2 cellular contexts compared by ENCODE assay signal in genomic region chr14:66401447-66402095, GRCh38.
TF ChIP-seq lines count a peak whose summit lies in the region.

No MANE protein-coding gene starts in this region.

TF ChIP-seq in IMR-90, 13 proteins besides CTCF, POLR2A, EP300 and RAD21:
- no peak for TF ChIP-seq MAFK (IDR thresholded peaks at IDR 0.05; ENCODE audit: low read depth, low read length)
- no peak for TF ChIP-seq ELK1 (IDR thresholded peaks at IDR 0.05; ENCODE audit: borderline replicate concordance, low read depth, low read length)
- no peak for TF ChIP-seq USF2 (IDR thresholded peaks at IDR 0.05; ENCODE audit: low read depth, low read length)
- TF ChIP-seq MXI1 (IDR thresholded peaks at IDR 0.05; ENCODE audit: borderline replicate concordance, low read depth, low read length) = no peak
- TF ChIP-seq NFE2L2 (IDR thresholded peaks at IDR 0.05; ENCODE audit: low read depth, low read length) = no peak
- TF ChIP-seq FOS (IDR thresholded peaks at IDR 0.05; ENCODE audit: low read depth, low read length) = no peak
- no peak for TF ChIP-seq CEBPB (IDR thresholded peaks at IDR 0.05; ENCODE audit: low read depth, low read length)
- TF ChIP-seq SMC3 (IDR thresholded peaks at IDR 0.05; ENCODE audit: low read depth, low read length) = no peak
- no peak for TF ChIP-seq CHD1 (IDR thresholded peaks at IDR 0.05; ENCODE audit: low read depth, low read length)
- no peak for TF ChIP-seq MAZ (IDR thresholded peaks at IDR 0.05; ENCODE audit: borderline replicate concordance, low read depth, low read length)
- TF ChIP-seq BHLHE40 (IDR thresholded peaks at IDR 0.05; ENCODE audit: low read depth, low read length) = no peak
- no peak for TF ChIP-seq RFX5 (IDR thresholded peaks at IDR 0.05; ENCODE audit: low read depth, low read length)
- no peak for TF ChIP-seq RCOR1 (IDR thresholded peaks at IDR 0.05; ENCODE audit: insufficient replicate concordance, low read length)

TF ChIP-seq in HepG2, 621 proteins besides CTCF, POLR2A, EP300 and RAD21:
- TF ChIP-seq ZNF704 (CRISPR knock-in tag; IDR thresholded peaks at IDR 0.05; ENCODE audit: borderline replicate concordance) (no peak), LCORL (IDR thresholded peaks at IDR 0.05) (no peak), LCORL (CRISPR knock-in tag; IDR thresholded peaks at IDR 0.05) (no peak), ZNF792 (CRISPR knock-in tag; IDR thresholded peaks at IDR 0.05) (no peak), ZNF224 (CRISPR knock-in tag; IDR thresholded peaks at IDR 0.05) (no peak), HMGXB3 (CRISPR knock-in tag; IDR thresholded peaks at IDR 0.05; ENCODE audit: borderline replicate concordance) (no peak), ZBTB3 (CRISPR knock-in tag; IDR thresholded peaks at IDR 0.05; ENCODE audit: borderline replicate concordance, low read depth) (no peak), BCL6 (CRISPR knock-in tag; IDR thresholded peaks at IDR 0.05) (no peak), REXO4 (CRISPR knock-in tag; IDR thresholded peaks at IDR 0.05; ENCODE audit: borderline replicate concordance) (no peak), HNRNPLL (IDR thresholded peaks at IDR 0.05; ENCODE audit: low read depth, low read length, poor library complexity, severe bottlenecking) (no peak), SMC3 (IDR thresholded peaks at IDR 0.05; ENCODE audit: low read length) (peak; percentile 25; the same call in 1 of the 2 replicates), STAG1 (CRISPR knock-in tag; IDR thresholded peaks at IDR 0.05) (peak; percentile 67)
- TF ChIP-seq, protein P1, sequence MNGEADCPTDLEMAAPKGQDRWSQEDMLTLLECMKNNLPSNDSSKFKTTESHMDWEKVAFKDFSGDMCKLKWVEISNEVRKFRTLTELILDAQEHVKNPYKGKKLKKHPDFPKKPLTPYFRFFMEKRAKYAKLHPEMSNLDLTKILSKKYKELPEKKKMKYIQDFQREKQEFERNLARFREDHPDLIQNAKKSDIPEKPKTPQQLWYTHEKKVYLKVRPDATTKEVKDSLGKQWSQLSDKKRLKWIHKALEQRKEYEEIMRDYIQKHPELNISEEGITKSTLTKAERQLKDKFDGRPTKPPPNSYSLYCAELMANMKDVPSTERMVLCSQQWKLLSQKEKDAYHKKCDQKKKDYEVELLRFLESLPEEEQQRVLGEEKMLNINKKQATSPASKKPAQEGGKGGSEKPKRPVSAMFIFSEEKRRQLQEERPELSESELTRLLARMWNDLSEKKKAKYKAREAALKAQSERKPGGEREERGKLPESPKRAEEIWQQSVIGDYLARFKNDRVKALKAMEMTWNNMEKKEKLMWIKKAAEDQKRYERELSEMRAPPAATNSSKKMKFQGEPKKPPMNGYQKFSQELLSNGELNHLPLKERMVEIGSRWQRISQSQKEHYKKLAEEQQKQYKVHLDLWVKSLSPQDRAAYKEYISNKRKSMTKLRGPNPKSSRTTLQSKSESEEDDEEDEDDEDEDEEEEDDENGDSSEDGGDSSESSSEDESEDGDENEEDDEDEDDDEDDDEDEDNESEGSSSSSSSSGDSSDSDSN (CRISPR knock-in tag; IDR thresholded peaks at IDR 0.05) = no peak
- TF ChIP-seq, protein P2, sequence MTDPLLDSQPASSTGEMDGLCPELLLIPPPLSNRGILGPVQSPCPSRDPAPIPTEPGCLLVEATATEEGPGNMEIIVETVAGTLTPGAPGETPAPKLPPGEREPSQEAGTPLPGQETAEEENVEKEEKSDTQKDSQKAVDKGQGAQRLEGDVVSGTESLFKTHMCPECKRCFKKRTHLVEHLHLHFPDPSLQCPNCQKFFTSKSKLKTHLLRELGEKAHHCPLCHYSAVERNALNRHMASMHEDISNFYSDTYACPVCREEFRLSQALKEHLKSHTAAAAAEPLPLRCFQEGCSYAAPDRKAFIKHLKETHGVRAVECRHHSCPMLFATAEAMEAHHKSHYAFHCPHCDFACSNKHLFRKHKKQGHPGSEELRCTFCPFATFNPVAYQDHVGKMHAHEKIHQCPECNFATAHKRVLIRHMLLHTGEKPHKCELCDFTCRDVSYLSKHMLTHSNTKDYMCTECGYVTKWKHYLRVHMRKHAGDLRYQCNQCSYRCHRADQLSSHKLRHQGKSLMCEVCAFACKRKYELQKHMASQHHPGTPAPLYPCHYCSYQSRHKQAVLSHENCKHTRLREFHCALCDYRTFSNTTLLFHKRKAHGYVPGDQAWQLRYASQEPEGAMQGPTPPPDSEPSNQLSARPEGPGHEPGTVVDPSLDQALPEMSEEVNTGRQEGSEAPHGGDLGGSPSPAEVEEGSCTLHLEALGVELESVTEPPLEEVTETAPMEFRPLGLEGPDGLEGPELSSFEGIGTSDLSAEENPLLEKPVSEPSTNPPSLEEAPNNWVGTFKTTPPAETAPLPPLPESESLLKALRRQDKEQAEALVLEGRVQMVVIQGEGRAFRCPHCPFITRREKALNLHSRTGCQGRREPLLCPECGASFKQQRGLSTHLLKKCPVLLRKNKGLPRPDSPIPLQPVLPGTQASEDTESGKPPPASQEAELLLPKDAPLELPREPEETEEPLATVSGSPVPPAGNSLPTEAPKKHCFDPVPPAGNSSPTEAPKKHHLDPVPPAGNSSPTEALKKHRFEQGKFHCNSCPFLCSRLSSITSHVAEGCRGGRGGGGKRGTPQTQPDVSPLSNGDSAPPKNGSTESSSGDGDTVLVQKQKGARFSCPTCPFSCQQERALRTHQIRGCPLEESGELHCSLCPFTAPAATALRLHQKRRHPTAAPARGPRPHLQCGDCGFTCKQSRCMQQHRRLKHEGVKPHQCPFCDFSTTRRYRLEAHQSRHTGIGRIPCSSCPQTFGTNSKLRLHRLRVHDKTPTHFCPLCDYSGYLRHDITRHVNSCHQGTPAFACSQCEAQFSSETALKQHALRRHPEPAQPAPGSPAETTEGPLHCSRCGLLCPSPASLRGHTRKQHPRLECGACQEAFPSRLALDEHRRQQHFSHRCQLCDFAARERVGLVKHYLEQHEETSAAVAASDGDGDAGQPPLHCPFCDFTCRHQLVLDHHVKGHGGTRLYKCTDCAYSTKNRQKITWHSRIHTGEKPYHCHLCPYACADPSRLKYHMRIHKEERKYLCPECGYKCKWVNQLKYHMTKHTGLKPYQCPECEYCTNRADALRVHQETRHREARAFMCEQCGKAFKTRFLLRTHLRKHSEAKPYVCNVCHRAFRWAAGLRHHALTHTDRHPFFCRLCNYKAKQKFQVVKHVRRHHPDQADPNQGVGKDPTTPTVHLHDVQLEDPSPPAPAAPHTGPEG (CRISPR knock-in tag; IDR thresholded peaks at IDR 0.05) = no peak
